13 cellular contexts compared by ENCODE assay signal in the genomic region with DNA sequence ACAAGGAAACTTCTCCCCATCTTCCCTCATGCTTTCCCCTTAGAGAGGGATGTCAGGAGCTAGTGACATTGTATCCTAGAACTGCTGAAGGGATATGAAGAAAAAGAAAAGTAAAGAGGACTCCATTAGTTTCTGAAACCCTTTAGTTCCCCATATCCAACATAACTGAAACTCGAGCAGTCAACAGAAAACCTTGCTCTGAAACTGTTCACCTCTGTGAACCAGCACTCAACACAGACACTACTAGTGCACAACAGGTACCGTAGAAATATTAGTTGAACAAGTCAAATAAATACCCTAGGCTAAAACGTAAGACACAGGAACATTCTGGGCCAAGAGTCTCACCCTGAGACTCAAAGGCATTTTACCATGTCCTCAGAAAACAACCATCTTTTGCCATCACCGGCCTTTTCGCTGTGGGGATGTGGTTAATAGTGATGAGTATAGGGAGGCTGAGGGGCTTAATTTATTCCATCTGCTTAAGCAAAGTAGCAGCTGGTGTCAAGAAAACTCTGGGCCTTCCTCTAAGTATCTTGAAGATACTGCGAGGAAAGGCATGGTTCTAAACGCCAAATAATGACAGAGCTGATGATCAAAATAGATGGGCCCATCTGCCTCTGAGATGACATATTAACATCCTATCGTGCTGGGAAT.
A peak's percentile ranks its signal among the peaks of the same experiment; 100 is the strongest.
DNase-seq lines count a peak whose midpoint lies in the region; ATAC-seq, FAIRE-seq and TF ChIP-seq lines count a peak whose summit lies in the region.
"Had no signal": no experiment of that assay in that cellular context is flagged by ENCODE, and none has a peak within 500 bp of the region (broad histone marks: within the 10 kb centered on the region; RNA-seq: fewer than 3 reads in every experiment).

No MANE protein-coding gene starts in this region.

- H3K27me3 ChIP-seq in OCI-LY3 (ENCODE audit: low read depth, low read length) = no peaks in the 10 kb centered on the region
- no peaks in the 10 kb centered on the region for H3K27me3 ChIP-seq in mesendoderm (ENCODE audit: insufficient read depth, low read length, poor library complexity)

- H3K18ac ChIP-seq in mesendoderm (ENCODE audit: low read length) = no peak overlapping the region

- DNase-seq in mesendoderm (no peak), left colon (no peak), GM12892 (ENCODE audit: insufficient read length) (no peak), middle frontal gyrus (ENCODE audit: extremely low spot score, low spot score) (no peak)
- DNase-seq: activated CD4-positive, alpha-beta T cell treated with anti-CD3 and anti-CD28 coated beads for 48 hours; activated naive CD8-positive, alpha-beta T cell treated with anti-CD3 and anti-CD28 coated beads, Interleukin-2, amount 10 ng/mL, durations not matched to agents 7 days and 5 days; Calu3; hypothalamus had no signal

- H3K4me1 ChIP-seq in OCI-LY3 (ENCODE audit: low read length) (peaks cover 45% of the 10 kb centered on the region), mesendoderm (ENCODE audit: control insufficient read depth, low read depth, low read length) (no peaks in the 10 kb centered on the region)

- no peaks in the 10 kb centered on the region for H3K79me2 ChIP-seq in OCI-LY3 (ENCODE audit: low read length)
- H3K79me2 ChIP-seq in mesendoderm (ENCODE audit: control insufficient read depth, insufficient read depth, low read length) = no peaks in the 10 kb centered on the region

- H4K20me1 ChIP-seq in OCI-LY3 (ENCODE audit: insufficient read depth, low read length) = no peaks in the 10 kb centered on the region

- WGBS in mesendoderm (ENCODE audit: extremely low coverage, insufficient coverage, low lambda C conversion rate) = no CpG with 5 or more reads among the region's 8 CpGs

- H3K9me3 ChIP-seq in OCI-LY3 (ENCODE audit: insufficient read depth, low read length) = peaks cover 3% of the 10 kb centered on the region; the same call in 1 of the 2 replicates

- H3K36me3 ChIP-seq in OCI-LY3 (replicated peaks; ENCODE audit: low read depth, low read length) = peaks cover 10% of the 10 kb centered on the region
- no peaks in the 10 kb centered on the region for H3K36me3 ChIP-seq in mesendoderm (ENCODE audit: control insufficient read depth, insufficient read depth, low read length)

- no peak for TF ChIP-seq CTCF in OCI-LY3 (IDR thresholded peaks at IDR 0.05; ENCODE audit: low read depth, low read length)

- H3K4ac ChIP-seq in mesendoderm (ENCODE audit: low read depth, low read length) = no peak overlapping the region

- peak overlapping the region; percentile 36; the same call in 1 of the 2 replicates for H2AFZ ChIP-seq in OCI-LY3 (ENCODE audit: low read depth, low read length)

- no peak overlapping the region for H2BK5ac ChIP-seq in mesendoderm (ENCODE audit: low read length)

- FAIRE-seq in GM12892 (lab: Jason Lieb, UNC) = no peak

- H3K4me2 ChIP-seq in OCI-LY3 (ENCODE audit: low read length) = peak overlapping the region; percentile 84
- H3K4me2 ChIP-seq in mesendoderm (ENCODE audit: low read length) = no peak overlapping the region
- H3K4me2 ChIP-seq: smooth muscle cell had no signal

- H3K56ac ChIP-seq in mesendoderm (ENCODE audit: low read length) = no peak overlapping the region

- intact Hi-C loops in left colon (cut with DNase I, micrococcal nuclease) = loop anchor here in 1 of 2 donors (10.0 kb wide), 1 partner anchor 296 kb away; no protein-coding TSS in a partner anchor

- no peak overlapping the region for H4K8ac ChIP-seq in mesendoderm (ENCODE audit: low read depth, low read length)

- ATAC-seq in GM18858 (IDR thresholded peaks at IDR 0.05; ENCODE audit: unreplicated experiment) (peak; percentile 87), GM21423 (IDR thresholded peaks at IDR 0.05; ENCODE audit: unreplicated experiment) (peak; percentile 88), HG03060 (IDR thresholded peaks at IDR 0.05; ENCODE audit: low read depth, unreplicated experiment) (peak; percentile 85), left colon (no peak)

- H3K23ac ChIP-seq in mesendoderm (ENCODE audit: low read length) = no peak overlapping the region

- H3K9ac ChIP-seq in OCI-LY3 (ENCODE audit: low read length) = peak overlapping the region; percentile 60
- no peak overlapping the region for H3K9ac ChIP-seq in mesendoderm (ENCODE audit: low read length)

- no peak overlapping the region for H2BK15ac ChIP-seq in mesendoderm (replicated peaks; ENCODE audit: low read depth)

- TF ChIP-seq POLR2A in GM12892 (IDR thresholded peaks at IDR 0.05; ENCODE audit: low read depth, low read length) = no peak

- no peak overlapping the region for H2AK5ac ChIP-seq in mesendoderm (ENCODE audit: low read length)

- H3K79me1 ChIP-seq in mesendoderm (ENCODE audit: low read length) = no peaks in the 10 kb centered on the region

- H3K4me3 ChIP-seq in OCI-LY3 (ENCODE audit: low read length) = peak overlapping the region; percentile 62
- H3K4me3 ChIP-seq in mesendoderm (ENCODE audit: low read length) = no peak overlapping the region
- H3K4me3 ChIP-seq: smooth muscle cell had no signal

- no peak overlapping the region for H4K5ac ChIP-seq in mesendoderm (ENCODE audit: low read length)

- H3K27ac ChIP-seq in OCI-LY3 (ENCODE audit: low read length) (peak overlapping the region; percentile 92), mesendoderm (ENCODE audit: low read depth, low read length) (no peak overlapping the region)

- no peak overlapping the region for H2BK120ac ChIP-seq in mesendoderm (ENCODE audit: low read depth, low read length)
